ENCODE assay signal across 1 cellular context in the genomic region with DNA sequence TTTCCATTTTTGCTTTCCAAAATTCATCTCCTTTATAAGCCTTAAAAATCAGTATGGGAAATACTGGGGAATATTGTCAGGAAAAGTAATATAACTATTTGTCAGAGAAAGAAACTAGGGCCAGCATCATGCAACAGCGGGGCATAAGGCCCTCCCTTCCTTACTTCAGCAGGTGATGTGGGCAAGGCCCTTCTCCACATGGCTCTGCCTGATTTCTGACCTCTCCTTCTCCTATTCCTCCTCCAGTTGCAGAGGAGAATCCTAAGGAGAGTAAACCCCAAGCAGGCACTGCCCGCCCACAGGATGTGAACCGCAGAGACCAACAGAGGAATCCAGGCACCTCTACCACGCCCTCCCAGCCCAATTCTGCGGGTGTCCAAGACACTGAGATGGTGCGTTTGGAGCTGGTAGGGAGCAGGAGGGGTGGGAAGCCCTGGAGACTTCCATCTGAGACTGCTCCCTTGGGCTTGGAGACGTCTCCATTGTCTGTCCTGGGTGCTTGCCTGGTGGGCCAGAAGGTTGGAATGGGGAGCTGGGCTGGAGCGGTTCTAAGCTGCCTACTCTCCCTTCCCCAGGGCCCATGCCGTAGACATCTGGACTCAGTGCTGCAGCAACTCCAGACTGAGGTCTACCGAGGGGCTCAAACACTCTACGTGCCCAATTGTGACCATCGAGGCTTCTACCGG.
TF ChIP-seq lines count a peak whose summit lies in the region.

No MANE protein-coding gene starts in this region.

TF ChIP-seq in IMR-90, 13 proteins besides CTCF, POLR2A, EP300 and RAD21:
- TF ChIP-seq MXI1 (IDR thresholded peaks at IDR 0.05; ENCODE audit: borderline replicate concordance, low read depth, low read length), result no peak
- no peak for TF ChIP-seq USF2 (IDR thresholded peaks at IDR 0.05; ENCODE audit: low read depth, low read length)
TF ChIP-seq in IMR-90: peak in this region for 0.
